Comparison of ENCODE assay signal across 28 cellular contexts in the genomic region with DNA sequence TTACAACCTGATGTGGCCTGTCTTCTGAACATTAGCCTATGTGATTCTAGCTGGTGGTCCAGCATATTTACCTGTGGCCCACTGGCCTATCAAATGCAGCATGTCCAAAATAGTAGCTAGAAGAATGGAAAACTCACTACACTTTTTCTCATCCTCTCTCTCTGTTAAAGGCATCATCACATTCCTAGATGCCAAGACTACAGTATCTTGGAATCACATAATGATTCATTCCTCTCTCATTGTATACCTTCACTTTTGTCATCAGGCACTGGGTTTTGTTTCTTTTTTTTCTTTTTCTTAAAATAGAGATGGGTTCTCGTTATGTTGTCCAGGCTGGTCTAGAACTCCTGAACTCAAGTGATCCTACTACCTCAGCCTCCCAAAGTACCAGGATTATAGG. TPM values are rescaled to one million over a fixed set of nuclear protein-coding genes. Genes with fewer than 3 reads are reported as not detected.
"Had no signal": no experiment of that assay in that cellular context is flagged by ENCODE, and none has a peak within 500 bp of the region (broad histone marks: within the 10 kb centered on the region; RNA-seq: fewer than 3 reads in every experiment).

No MANE protein-coding gene starts in this region.

- H3K9me3 ChIP-seq: ascending aorta, Peyer's patch, SJSA1, SK-N-SH had no signal

- H3K4me3 ChIP-seq: ascending aorta, Peyer's patch, SJSA1 had no signal

- H3K27ac ChIP-seq: ascending aorta, Peyer's patch, SJSA1 had no signal

- ATAC-seq: activated CD4-positive, alpha-beta T cell treated with anti-CD3 and anti-CD28 coated beads for 36 hours; activated CD4-positive, CD25-positive, alpha-beta regulatory T cell treated with anti-CD3 and anti-CD28 coated beads, Interleukin-2, amount 50 U/mL, for 24 hours; activated CD8-positive, alpha-beta T cell treated with anti-CD3 and anti-CD28 coated beads, Interleukin-2, amount 10 ng/mL, durations not matched to agents 7 days and 5 days; WTC11 had no signal

- FAIRE-seq: TTC549 had no signal

- H3K4me2 ChIP-seq: SK-N-SH had no signal

- H3K4me1 ChIP-seq: ascending aorta, SJSA1 had no signal

- H3K36me3 ChIP-seq: ascending aorta, Peyer's patch, SJSA1 had no signal

- H3K9ac ChIP-seq: SK-N-SH had no signal

- DNase-seq: activated CD4-positive, alpha-beta T cell treated with anti-CD3 and anti-CD28 coated beads for 36 hours; activated CD4-positive, alpha-beta T cell treated with anti-CD3 and anti-CD28 coated beads, Interleukin-2, amount 10 ng/mL, durations not matched to agents 7 days and 5 days; activated CD4-positive, alpha-beta T cell treated with anti-CD3 and anti-CD28 coated beads, Interleukin-2, amount 50 U/mL, for 48 hours; activated CD8-positive, alpha-beta T cell treated with anti-CD3 and anti-CD28 coated beads, Interleukin-2, amount 10 ng/mL, durations not matched to agents 7 days and 5 days; activated naive CD4-positive, alpha-beta T cell treated with anti-CD3 and anti-CD28 coated beads, Interleukin-2, amount 50 U/mL, for 16 hours; activated naive CD8-positive, alpha-beta T cell treated with anti-CD3 and anti-CD28 coated beads for 36 hours; activated T-cell treated with anti-CD3 and anti-CD28 coated beads, Interleukin-2, amount 50 U/mL, for 24 hours; amygdala; caudate nucleus; cerebellar nuclear complex; Karpas-422; KBM-7; NCI-H1105; NCI-H1417 treated with DMSO at 0.1 percent for 48 hours; NCI-H187 treated with DMSO at 0.1 percent for 48 hours; NCI-H2081; NCI-H345; NCI-H524 treated with DMSO at 0.1 percent for 48 hours; Peyer's patch; RPMI8226; SHP77 treated with DMSO at 0.1 percent for 48 hours; SK-N-SH had no signal

- H3K27me3 ChIP-seq: ascending aorta, Peyer's patch, SJSA1 had no signal

RNA-seq across cellular contexts. Expression of a gene that starts 45.0 kb away (rescaled TPM):
- total RNA-seq: activated CD4-positive, alpha-beta T cell treated with anti-CD3 and anti-CD28 coated beads for 36 hours; activated CD4-positive, alpha-beta T cell treated with anti-CD3 and anti-CD28 coated beads, Interleukin-2, amount 10 ng/mL, durations not matched to agents 7 days and 5 days; activated CD8-positive, alpha-beta T cell treated with anti-CD3 and anti-CD28 coated beads, Interleukin-2, amount 10 ng/mL, durations not matched to agents 7 days and 5 days; activated naive CD8-positive, alpha-beta T cell treated with anti-CD3 and anti-CD28 coated beads for 36 hours; activated T-helper 1 cell treated with anti-CD3 and anti-CD28 coated beads, Interleukin-12 subunit alpha, Interleukin-12 subunit beta, Interleukin-2, Interleukin-4 antibody, amounts not matched to agents 30 ng/mL and 10 ng/mL and 1 ng/mL, durations not matched to agents 14 hours and 24 hours and 36 hours; ascending aorta; SJSA1 had no signal
- polyA plus RNA-seq: SK-N-SH had no signal
